9 cellular contexts compared by ENCODE assay signal in the genomic region with DNA sequence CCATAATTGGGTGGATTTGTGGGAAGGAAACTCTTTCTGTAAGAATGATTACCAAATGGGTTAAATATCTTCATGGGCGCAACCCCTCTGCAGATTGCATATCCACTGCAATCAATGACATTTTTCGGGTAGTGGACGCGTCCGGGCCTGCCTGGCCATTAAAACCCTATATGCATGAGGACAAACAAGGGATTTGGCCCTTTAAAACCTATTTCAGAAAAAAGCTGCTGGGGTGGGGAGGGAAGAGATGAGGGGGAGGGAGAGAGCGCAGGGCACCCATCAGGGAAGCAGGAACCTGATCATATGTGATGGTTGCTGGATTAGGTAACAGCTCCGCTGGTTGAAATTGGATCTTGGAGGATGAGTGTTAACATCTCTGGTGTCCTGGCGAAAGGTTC.
DNase-seq lines count a peak whose midpoint lies in the region; ATAC-seq and TF ChIP-seq lines count a peak whose summit lies in the region.
"Had no signal": no experiment of that assay in that cellular context is flagged by ENCODE, and none has a peak within 500 bp of the region (broad histone marks: within the 10 kb centered on the region; RNA-seq: fewer than 3 reads in every experiment).

No MANE protein-coding gene starts in this region.

- intact Hi-C loops in heart left ventricle (cut with DNase I) (loop anchor here (2.0 to 10.0 kb wide), 21 partner anchors 83 to 1253 kb away; partner anchors contain the start of gene PBX1 (in 3 of the 10)), PC-9 (cut with micrococcal nuclease; ENCODE audit: unreplicated experiment) (loop anchor here (1.0 to 5.0 kb wide), 10 partner anchors 41 to 622 kb away; no protein-coding TSS in a partner anchor), vagina (cut with DNase I) (loop anchor here (5.0 kb wide), 1 partner anchor 226 kb away; no protein-coding TSS in a partner anchor), natural killer cell (cut with micrococcal nuclease) (loop anchor here (1.0 to 2.0 kb wide), 3 partner anchors 1259 to 1429 kb away; no protein-coding TSS in a partner anchor), right cardiac atrium (cut with DNase I) (loop anchor here in 3 of 4 donors (2.0 to 10.0 kb wide), 7 partner anchors 73 to 353 kb away; no protein-coding TSS in a partner anchor)

- H3K4me1 Mint-ChIP-seq in glutamatergic neuron (ENCODE audit: low read depth, unreplicated experiment) (peaks cover 22% of the 10 kb centered on the region), natural killer cell (peaks cover 3 to 7% of the 10 kb centered on the region in 2 donors)

- H3K36me3 Mint-ChIP-seq in glutamatergic neuron (ENCODE audit: unreplicated experiment) (no peaks in the 10 kb centered on the region), natural killer cell (no peaks in the 10 kb centered on the region)
- H3K36me3 Mint-ChIP-seq: natural killer cell treated with Interleukin-12 subunit alpha and Interleukin-12 subunit beta and Interleukin-15 and Interleukin-18, amount 100 ng/mL, for 72 hours had no signal

- TF ChIP-seq POLR2A in heart left ventricle (IDR thresholded peaks at IDR 0.05) (no peak), vagina (IDR thresholded peaks at IDR 0.05) (no peak)

- peak overlapping the region; percentile 26 for H3K4me3 Mint-ChIP-seq in glutamatergic neuron (ENCODE audit: unreplicated experiment)
- H3K4me3 Mint-ChIP-seq in natural killer cell = no peak overlapping the region
- H3K4me3 Mint-ChIP-seq: natural killer cell treated with Interleukin-12 subunit alpha and Interleukin-12 subunit beta and Interleukin-15 and Interleukin-18, amount 100 ng/mL, for 72 hours had no signal

- H3K9me3 ChIP-seq in right atrium auricular region (no peaks in the 10 kb centered on the region), heart left ventricle (no peaks in the 10 kb centered on the region), PC-9 (ENCODE audit: insufficient read depth, low read depth) (no peaks in the 10 kb centered on the region), vagina (no peaks in the 10 kb centered on the region), right cardiac atrium (ENCODE audit: control insufficient read depth, low read length) (no peaks in the 10 kb centered on the region)

- TF ChIP-seq CTCF in right atrium auricular region (IDR thresholded peaks at IDR 0.05) (no peak), heart left ventricle (IDR thresholded peaks at IDR 0.05) (no peak), PC-9 (conservative IDR thresholded peaks at IDR 0.05) (no peak), glutamatergic neuron (IDR thresholded peaks at IDR 0.05; ENCODE audit: partially characterized antibody, unreplicated experiment) (no peak), vagina (IDR thresholded peaks at IDR 0.05) (no peak), natural killer cell (IDR thresholded peaks at IDR 0.05) (no peak)

- H3K27ac Mint-ChIP-seq in glutamatergic neuron (ENCODE audit: unreplicated experiment) = peak overlapping the region; percentile 65
- no peak overlapping the region for H3K27ac Mint-ChIP-seq in natural killer cell
- H3K27ac Mint-ChIP-seq: natural killer cell treated with Interleukin-12 subunit alpha and Interleukin-12 subunit beta and Interleukin-15 and Interleukin-18, amount 100 ng/mL, for 72 hours had no signal

- H3K9me2 ChIP-seq in PC-9 (ENCODE audit: insufficient read depth) = no peaks in the 10 kb centered on the region

- no peak overlapping the region for H3K4me3 ChIP-seq in right atrium auricular region
- H3K4me3 ChIP-seq in heart left ventricle = no peak overlapping the region
- H3K4me3 ChIP-seq in PC-9 = no peak overlapping the region
- H3K4me3 ChIP-seq in vagina = no peak overlapping the region
- H3K4me3 ChIP-seq in right cardiac atrium (ENCODE audit: low read length) = no peak overlapping the region

- ATAC-seq in heart left ventricle (no peak), natural killer cell (no peak), right cardiac atrium (no peak)

- peak overlapping the region; percentile 44 for H3K4me2 ChIP-seq in PC-9

- in situ Hi-C loops in G401 (cut with HindIII; ENCODE audit: low sequenced_read_pairs) = no loop called here

- no TSS peak for BruUV-seq in PC-9 (replicated peaks; lab: Mats Ljungman, UMichigan)

- H3K27ac ChIP-seq in right atrium auricular region (peak overlapping the region; percentile 40 to 84), heart left ventricle (peak overlapping the region in 2 of 12 donors; percentile 80), PC-9 (peak overlapping the region; percentile 54; the same call in 1 of the 2 replicates), vagina (peak overlapping the region; percentile 77), right cardiac atrium (ENCODE audit: low read length) (no peak overlapping the region)

- no peaks in the 10 kb centered on the region for H4K20me1 ChIP-seq in PC-9 (ENCODE audit: insufficient read depth)

- peaks cover 0 to 48% of the 10 kb centered on the region in 2 donors for H3K4me1 ChIP-seq in right atrium auricular region
- H3K4me1 ChIP-seq in heart left ventricle = peaks cover 0 to 71% (median 31%) of the 10 kb centered on the region in 12 donors
- H3K4me1 ChIP-seq in PC-9 (replicated peaks; ENCODE audit: insufficient read depth) = peaks cover 22% of the 10 kb centered on the region
- H3K4me1 ChIP-seq in vagina = peaks cover 90% of the 10 kb centered on the region
- peaks cover 18% of the 10 kb centered on the region for H3K4me1 ChIP-seq in right cardiac atrium (ENCODE audit: control insufficient read depth, insufficient read depth, low read length)

- H3K27me3 Mint-ChIP-seq in glutamatergic neuron (ENCODE audit: unreplicated experiment) (peaks cover 1% of the 10 kb centered on the region), natural killer cell (ENCODE audit: low read depth in 2 of 2) (peaks cover 36 to 74% of the 10 kb centered on the region in 2 donors)

- POLR2A ChIA-PET in PC-9 (lab: Charles Lee; ENCODE audit: unreplicated experiment) = no interaction called here

- H3K79me2 ChIP-seq in PC-9 (ENCODE audit: low read depth) = peaks cover 8% of the 10 kb centered on the region

- WGBS in heart left ventricle, 4 donors = 65 to 79% (median 76%) methylated on average over 8 of the region's 8 CpGs
- 66% methylated on average over 8 of the region's 8 CpGs for WGBS in right cardiac atrium

- H3F3A ChIP-seq in PC-9 (ENCODE audit: insufficient read depth, low read depth) = peaks cover 4% of the 10 kb centered on the region; the same call in 1 of the 2 replicates

- H3K36me3 ChIP-seq in right atrium auricular region (no peaks in the 10 kb centered on the region), heart left ventricle (peaks cover 0 to 6% (median 4%) of the 10 kb centered on the region in 9 donors), PC-9 (ENCODE audit: low read depth) (no peaks in the 10 kb centered on the region), vagina (no peaks in the 10 kb centered on the region)

- DNase-seq in right atrium auricular region (ENCODE audit: low spot score) (no peak), heart left ventricle (no peak), PC-9 (no peak), glutamatergic neuron (no peak), vagina (ENCODE audit: extremely low spot score in 2 of 2) (no peak), natural killer cell (no peak), G401 (ENCODE audit: low spot score) (no peak), right cardiac atrium (no peak)

- CTCF ChIA-PET in PC-9 (lab: Charles Lee) = interaction anchor here (0.6 to 1.5 kb wide), 5 partner anchors 15 to 620 kb away, joined by 3 to 7 read pairs (median 5); no protein-coding TSS in a partner anchor

- H2AFZ ChIP-seq in PC-9 = 0 out of 2 replicates have a peak overlapping the region, but pooled peaks have one; percentile 49

- H3K27me3 ChIP-seq in right atrium auricular region = no peaks in the 10 kb centered on the region
- H3K27me3 ChIP-seq in heart left ventricle = no peaks in the 10 kb centered on the region
- no peaks in the 10 kb centered on the region for H3K27me3 ChIP-seq in PC-9 (ENCODE audit: insufficient read depth, low read depth)
- H3K27me3 ChIP-seq in vagina = no peaks in the 10 kb centered on the region
- H3K27me3 ChIP-seq in right cardiac atrium (ENCODE audit: control insufficient read depth, insufficient read depth) = no peaks in the 10 kb centered on the region

- H3K9me3 Mint-ChIP-seq in glutamatergic neuron (ENCODE audit: unreplicated experiment) (peaks cover 2% of the 10 kb centered on the region), natural killer cell (no peaks in the 10 kb centered on the region)
- H3K9me3 Mint-ChIP-seq: natural killer cell treated with Interleukin-12 subunit alpha and Interleukin-12 subunit beta and Interleukin-15 and Interleukin-18, amount 100 ng/mL, for 72 hours had no signal
